In the genomic region with DNA sequence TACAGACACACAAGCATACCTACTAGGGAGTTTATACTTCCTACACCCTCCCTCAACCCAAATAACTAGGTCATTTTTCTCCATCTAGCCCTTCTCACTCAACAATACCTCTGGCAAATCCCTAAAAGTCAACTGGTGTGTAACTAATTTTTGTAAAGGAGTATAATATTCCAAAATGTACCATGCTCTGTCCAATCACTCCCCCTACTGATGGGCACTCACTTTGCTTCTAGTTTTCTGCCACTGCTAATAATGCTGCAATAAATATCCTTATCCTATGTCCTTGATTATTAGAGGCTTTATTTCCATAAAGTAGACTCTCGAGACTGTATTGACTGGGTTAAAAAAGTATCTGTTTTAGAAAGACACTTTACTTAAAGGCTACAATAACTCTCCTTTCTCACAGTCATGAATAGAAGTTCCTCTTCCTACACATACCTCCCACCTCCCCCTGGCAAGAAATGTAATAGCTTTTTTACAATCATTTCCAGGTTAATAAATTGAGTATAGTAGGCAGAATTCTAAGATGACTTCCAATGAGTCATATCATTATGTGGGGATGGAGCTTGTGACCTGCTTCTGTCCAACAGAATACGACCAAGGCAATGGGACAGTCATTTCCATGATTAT, we compare ENCODE assay signal across 8 cellular contexts. TPM values are rescaled to one million over a fixed set of nuclear protein-coding genes. Genes with fewer than 3 reads are reported as not detected.
A peak's percentile ranks its signal among the peaks of the same experiment; 100 is the strongest.
DNase-seq lines count a peak whose midpoint lies in the region; ATAC-seq, FAIRE-seq and TF ChIP-seq lines count a peak whose summit lies in the region.

No MANE protein-coding gene starts in this region.

- FAIRE-seq in A204.1 (lab: Jason Lieb, UNC): peak; percentile 75

- H3K4me1 ChIP-seq in upper lobe of right lung: peaks cover 24% of the 10 kb centered on the region

- no peak overlapping the region for H3K27ac Mint-ChIP-seq in activated CD4-positive, alpha-beta memory T cell treated with anti-CD3 and anti-CD28 coated beads for 36 hours
- H3K27ac Mint-ChIP-seq in activated CD4-positive, alpha-beta memory T cell treated with anti-CD3 and anti-CD28 coated beads, Interleukin-2, amount 10 ng/mL, durations not matched to agents 7 days and 5 days: no peak overlapping the region

- POLR2A ChIA-PET in activated CD4-positive, alpha-beta memory T cell treated with anti-CD3 and anti-CD28 coated beads for 36 hours (lab: Charles Lee): interaction anchor here (1.0 kb wide), 1 partner anchor 297 kb away, joined by 4 read pairs; no protein-coding TSS in a partner anchor
- POLR2A ChIA-PET in activated CD4-positive, alpha-beta memory T cell treated with anti-CD3 and anti-CD28 coated beads, Interleukin-2, amount 10 ng/mL, durations not matched to agents 7 days and 5 days (lab: Charles Lee): no interaction called here

- H3K9me3 ChIP-seq in upper lobe of right lung: no peaks in the 10 kb centered on the region

- DNase-seq in GM12865 (ENCODE audit: low read depth): peak; percentile 17
- peak; percentile 7 for DNase-seq in glomerular visceral epithelial cell (ENCODE audit: extremely low spot score)
- no peak for DNase-seq in upper lobe of right lung
- DNase-seq in activated CD4-positive, alpha-beta memory T cell treated with anti-CD3 and anti-CD28 coated beads for 36 hours: no peak
- no peak for DNase-seq in activated CD4-positive, alpha-beta memory T cell treated with anti-CD3 and anti-CD28 coated beads, Interleukin-2, amount 10 ng/mL, durations not matched to agents 7 days and 5 days

- CTCF ChIA-PET in activated CD4-positive, alpha-beta memory T cell treated with anti-CD3 and anti-CD28 coated beads for 36 hours (lab: Charles Lee): interaction anchor here (0.9 to 6.9 kb wide), 4 partner anchors 152 to 1088 kb away, joined by 3 to 80 read pairs (median 5); no protein-coding TSS in a partner anchor
- CTCF ChIA-PET in activated CD4-positive, alpha-beta memory T cell treated with anti-CD3 and anti-CD28 coated beads, Interleukin-2, amount 10 ng/mL, durations not matched to agents 7 days and 5 days (lab: Charles Lee): interaction anchor here (5.3 to 7.0 kb wide), 2 partner anchors 152 to 944 kb away, joined by 71 to 78 read pairs; no protein-coding TSS in a partner anchor

- peaks cover 15% of the 10 kb centered on the region for H3K36me3 Mint-ChIP-seq in activated CD4-positive, alpha-beta memory T cell treated with anti-CD3 and anti-CD28 coated beads for 36 hours
- peaks cover 2% of the 10 kb centered on the region for H3K36me3 Mint-ChIP-seq in activated CD4-positive, alpha-beta memory T cell treated with anti-CD3 and anti-CD28 coated beads, Interleukin-2, amount 10 ng/mL, durations not matched to agents 7 days and 5 days (ENCODE audit: low read depth)

- ATAC-seq in SK-N-SH treated with all-trans-retinoic acid at 6 μM for 48 hours: peak; percentile 67
- peak; percentile 51 for ATAC-seq in upper lobe of right lung
- ATAC-seq in HG03469 (IDR thresholded peaks at IDR 0.05; ENCODE audit: unreplicated experiment): no peak

- H3K27me3 Mint-ChIP-seq in activated CD4-positive, alpha-beta memory T cell treated with anti-CD3 and anti-CD28 coated beads for 36 hours: no peaks in the 10 kb centered on the region
- H3K27me3 Mint-ChIP-seq in activated CD4-positive, alpha-beta memory T cell treated with anti-CD3 and anti-CD28 coated beads, Interleukin-2, amount 10 ng/mL, durations not matched to agents 7 days and 5 days: no peaks in the 10 kb centered on the region

- no peak overlapping the region for H3K4me3 ChIP-seq in GM12865 (ENCODE audit: low read depth, low read length)
- H3K4me3 ChIP-seq in upper lobe of right lung: no peak overlapping the region

- H3K4me3 Mint-ChIP-seq in activated CD4-positive, alpha-beta memory T cell treated with anti-CD3 and anti-CD28 coated beads for 36 hours: no peak overlapping the region
- no peak overlapping the region for H3K4me3 Mint-ChIP-seq in activated CD4-positive, alpha-beta memory T cell treated with anti-CD3 and anti-CD28 coated beads, Interleukin-2, amount 10 ng/mL, durations not matched to agents 7 days and 5 days

- intact Hi-C loops in upper lobe of right lung (cut with DNase I): no loop called here
- intact Hi-C loops in activated CD4-positive, alpha-beta memory T cell treated with anti-CD3 and anti-CD28 coated beads for 36 hours (cut with micrococcal nuclease): loop anchor here (10.0 kb wide), 1 partner anchor 683 kb away; no protein-coding TSS in a partner anchor

- peaks cover 22% of the 10 kb centered on the region for H3K4me1 Mint-ChIP-seq in activated CD4-positive, alpha-beta memory T cell treated with anti-CD3 and anti-CD28 coated beads for 36 hours (ENCODE audit: low read depth)
- H3K4me1 Mint-ChIP-seq in activated CD4-positive, alpha-beta memory T cell treated with anti-CD3 and anti-CD28 coated beads, Interleukin-2, amount 10 ng/mL, durations not matched to agents 7 days and 5 days: peaks cover 14% of the 10 kb centered on the region

- no peaks in the 10 kb centered on the region for H3K27me3 ChIP-seq in upper lobe of right lung

- TF ChIP-seq CTCF in GM12865 (IDR thresholded peaks at IDR 0.05; ENCODE audit: insufficient read depth, low read depth, low read length, missing control alignments) (peak; percentile 36), upper lobe of right lung (IDR thresholded peaks at IDR 0.05) (peak; percentile 59)

- H3K27ac ChIP-seq in upper lobe of right lung: no peak overlapping the region

- no peaks in the 10 kb centered on the region for H3K9me3 Mint-ChIP-seq in activated CD4-positive, alpha-beta memory T cell treated with anti-CD3 and anti-CD28 coated beads for 36 hours
- no peaks in the 10 kb centered on the region for H3K9me3 Mint-ChIP-seq in activated CD4-positive, alpha-beta memory T cell treated with anti-CD3 and anti-CD28 coated beads, Interleukin-2, amount 10 ng/mL, durations not matched to agents 7 days and 5 days

- peaks cover 12% of the 10 kb centered on the region for H3K36me3 ChIP-seq in upper lobe of right lung

TF ChIP-seq in SK-N-SH treated with all-trans-retinoic acid at 6 μM for 48 hours, 23 proteins besides CTCF, POLR2A, EP300 and RAD21 (continues in another document):
- TF ChIP-seq TOX (CRISPR knock-in tag; IDR thresholded peaks at IDR 0.05; ENCODE audit: borderline replicate concordance) (no peak), ZNF8 (CRISPR knock-in tag; IDR thresholded peaks at IDR 0.05) (no peak), CSDC2 (CRISPR knock-in tag; IDR thresholded peaks at IDR 0.05) (no peak), OSR1 (CRISPR knock-in tag; IDR thresholded peaks at IDR 0.05) (no peak), ZNF70 (CRISPR knock-in tag; IDR thresholded peaks at IDR 0.05) (no peak), GLIS3 (CRISPR knock-in tag; IDR thresholded peaks at IDR 0.05) (no peak)
- TF ChIP-seq, protein P1, sequence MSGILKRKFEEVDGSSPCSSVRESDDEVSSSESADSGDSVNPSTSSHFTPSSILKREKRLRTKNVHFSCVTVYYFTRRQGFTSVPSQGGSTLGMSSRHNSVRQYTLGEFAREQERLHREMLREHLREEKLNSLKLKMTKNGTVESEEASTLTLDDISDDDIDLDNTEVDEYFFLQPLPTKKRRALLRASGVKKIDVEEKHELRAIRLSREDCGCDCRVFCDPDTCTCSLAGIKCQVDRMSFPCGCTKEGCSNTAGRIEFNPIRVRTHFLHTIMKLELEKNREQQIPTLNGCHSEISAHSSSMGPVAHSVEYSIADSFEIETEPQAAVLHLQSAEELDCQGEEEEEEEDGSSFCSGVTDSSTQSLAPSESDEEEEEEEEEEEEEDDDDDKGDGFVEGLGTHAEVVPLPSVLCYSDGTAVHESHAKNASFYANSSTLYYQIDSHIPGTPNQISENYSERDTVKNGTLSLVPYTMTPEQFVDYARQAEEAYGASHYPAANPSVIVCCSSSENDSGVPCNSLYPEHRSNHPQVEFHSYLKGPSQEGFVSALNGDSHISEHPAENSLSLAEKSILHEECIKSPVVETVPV (CRISPR knock-in tag; IDR thresholded peaks at IDR 0.05): no peak
- TF ChIP-seq, protein P2, sequence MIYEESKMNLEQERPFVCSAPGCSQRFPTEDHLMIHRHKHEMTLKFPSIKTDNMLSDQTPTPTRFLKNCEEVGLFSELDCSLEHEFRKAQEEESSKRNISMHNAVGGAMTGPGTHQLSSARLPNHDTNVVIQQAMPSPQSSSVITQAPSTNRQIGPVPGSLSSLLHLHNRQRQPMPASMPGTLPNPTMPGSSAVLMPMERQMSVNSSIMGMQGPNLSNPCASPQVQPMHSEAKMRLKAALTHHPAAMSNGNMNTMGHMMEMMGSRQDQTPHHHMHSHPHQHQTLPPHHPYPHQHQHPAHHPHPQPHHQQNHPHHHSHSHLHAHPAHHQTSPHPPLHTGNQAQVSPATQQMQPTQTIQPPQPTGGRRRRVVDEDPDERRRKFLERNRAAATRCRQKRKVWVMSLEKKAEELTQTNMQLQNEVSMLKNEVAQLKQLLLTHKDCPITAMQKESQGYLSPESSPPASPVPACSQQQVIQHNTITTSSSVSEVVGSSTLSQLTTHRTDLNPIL (CRISPR knock-in tag; IDR thresholded peaks at IDR 0.05; ENCODE audit: low read depth): no peak
- TF ChIP-seq, protein P3, sequence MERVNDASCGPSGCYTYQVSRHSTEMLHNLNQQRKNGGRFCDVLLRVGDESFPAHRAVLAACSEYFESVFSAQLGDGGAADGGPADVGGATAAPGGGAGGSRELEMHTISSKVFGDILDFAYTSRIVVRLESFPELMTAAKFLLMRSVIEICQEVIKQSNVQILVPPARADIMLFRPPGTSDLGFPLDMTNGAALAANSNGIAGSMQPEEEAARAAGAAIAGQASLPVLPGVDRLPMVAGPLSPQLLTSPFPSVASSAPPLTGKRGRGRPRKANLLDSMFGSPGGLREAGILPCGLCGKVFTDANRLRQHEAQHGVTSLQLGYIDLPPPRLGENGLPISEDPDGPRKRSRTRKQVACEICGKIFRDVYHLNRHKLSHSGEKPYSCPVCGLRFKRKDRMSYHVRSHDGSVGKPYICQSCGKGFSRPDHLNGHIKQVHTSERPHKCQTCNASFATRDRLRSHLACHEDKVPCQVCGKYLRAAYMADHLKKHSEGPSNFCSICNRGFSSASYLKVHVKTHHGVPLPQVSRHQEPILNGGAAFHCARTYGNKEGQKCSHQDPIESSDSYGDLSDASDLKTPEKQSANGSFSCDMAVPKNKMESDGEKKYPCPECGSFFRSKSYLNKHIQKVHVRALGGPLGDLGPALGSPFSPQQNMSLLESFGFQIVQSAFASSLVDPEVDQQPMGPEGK (CRISPR knock-in tag; IDR thresholded peaks at IDR 0.05; ENCODE audit: borderline replicate concordance): no peak

RNA-seq across cellular contexts. Expression of a gene that starts 30.0 kb away (rescaled TPM):
- total RNA-seq in upper lobe of right lung: 17.3 TPM
- total RNA-seq in activated CD4-positive, alpha-beta memory T cell treated with anti-CD3 and anti-CD28 coated beads for 36 hours: 10 to 100 TPM; 27.9 to 30.1 TPM
- 10 to 100 TPM; 16.7 to 20.6 TPM for total RNA-seq in activated CD4-positive, alpha-beta memory T cell treated with anti-CD3 and anti-CD28 coated beads, Interleukin-2, amount 10 ng/mL, durations not matched to agents 7 days and 5 days

Comparison
In these comparisons a context has a peak if more than half of its experiments do, and no peak if none do; other contexts are left out.
1. DNase-seq: peak in GM12865 (single experiment) and glomerular visceral epithelial cell (single experiment); none in upper lobe of right lung (single experiment), activated CD4-positive, alpha-beta memory T cell treated with anti-CD3 and anti-CD28 coated beads for 36 hours (single experiment) and activated CD4-positive, alpha-beta memory T cell treated with anti-CD3 and anti-CD28 coated beads, Interleukin-2, amount 10 ng/mL, durations not matched to agents 7 days and 5 days (single experiment).